Comparison of ENCODE assay signal across 1 cellular context in genomic region chr1:26827663-26828062, GRCh38.
TF ChIP-seq lines count a peak whose summit lies in the region.

No MANE protein-coding gene starts in this region.

TF ChIP-seq in SK-N-SH, 30 proteins besides CTCF, POLR2A, EP300 and RAD21 (continued from another document):
- TF ChIP-seq REST (IDR thresholded peaks at IDR 0.05; ENCODE audit: low read depth, low read length) (no peak), RXRA (IDR thresholded peaks at IDR 0.05; ENCODE audit: borderline replicate concordance, low read depth) (no peak), TEAD4 (IDR thresholded peaks at IDR 0.05; ENCODE audit: borderline replicate concordance, insufficient read depth) (no peak), PBX3 (IDR thresholded peaks at IDR 0.05) (no peak)
